In genomic region chr4:102299302-102299701, GRCh38 we compare ENCODE assay signal across 18 cellular contexts. TPM values are rescaled to one million over a fixed set of nuclear protein-coding genes. Genes with fewer than 3 reads are reported as not detected.
DNase-seq lines count a peak whose midpoint lies in the region; ATAC-seq and TF ChIP-seq lines count a peak whose summit lies in the region.
"Had no signal": no experiment of that assay in that cellular context is flagged by ENCODE, and none has a peak within 500 bp of the region (broad histone marks: within the 10 kb centered on the region; RNA-seq: fewer than 3 reads in every experiment).

No MANE protein-coding gene starts in this region.

- peak overlapping the region; percentile 74 for H3K4me2 ChIP-seq in BLaER1
- H3K4me2 ChIP-seq: A549, neural progenitor cell had no signal

- H3K4me3 Mint-ChIP-seq in activated B cell treated with CpG ODN at 0.5 μM for 24 hours, result no peak overlapping the region
- H3K4me3 Mint-ChIP-seq: activated CD4-positive, alpha-beta T cell treated with anti-CD3 and anti-CD28 coated beads for 36 hours; CD4-positive, alpha-beta T cell; endodermal cell; neural progenitor cell had no signal

- peak; percentile 14 for TF ChIP-seq CTCF in activated B cell treated with CpG ODN at 0.5 μM for 24 hours (IDR thresholded peaks at IDR 0.05)
- no peak for TF ChIP-seq CTCF in omental fat pad (IDR thresholded peaks at IDR 0.05)
- no peak for TF ChIP-seq CTCF in vagina (IDR thresholded peaks at IDR 0.05)
- TF ChIP-seq CTCF in foreskin keratinocyte (conservative IDR thresholded peaks at IDR 0.05), result no peak

- no peaks in the 10 kb centered on the region for H3K27me3 ChIP-seq in BLaER1
- H3K27me3 ChIP-seq in vagina, result no peaks in the 10 kb centered on the region
- no peaks in the 10 kb centered on the region for H3K27me3 ChIP-seq in foreskin keratinocyte
- H3K27me3 ChIP-seq: neural progenitor cell had no signal

- DNase-seq in activated B cell treated with CpG ODN at 0.5 μM for 24 hours, result no peak
- DNase-seq in omental fat pad (ENCODE audit: low spot score), result no peak
- no peak for DNase-seq in vagina (ENCODE audit: extremely low spot score in 2 of 2)
- no peak for DNase-seq in foreskin keratinocyte
- no peak for DNase-seq in posterior cingulate gyrus
- DNase-seq: DMS79 treated with DMSO at 0.1 percent for 48 hours; NCI-H1105; NCI-H526 treated with DMSO at 0.1 percent for 48 hours; stimulated activated naive CD8-positive, alpha-beta T cell treated with anti-CD3 and anti-CD28 coated beads, Interleukin-15, Interleukin-2, amounts not matched to agents 100 U/mL and 50 U/mL, for 24 hours; T1000 had no signal

- POLR2A ChIA-PET in activated B cell treated with CpG ODN at 0.5 μM for 24 hours (lab: Charles Lee), result no interaction called here

- H3K27ac ChIP-seq in BLaER1 (peak overlapping the region; percentile 39; the same call in 1 of the 2 replicates), vagina (no peak overlapping the region), foreskin keratinocyte (no peak overlapping the region)
- H3K27ac ChIP-seq: A549, neural progenitor cell had no signal

- no peaks in the 10 kb centered on the region for H3K9me3 Mint-ChIP-seq in activated B cell treated with CpG ODN at 0.5 μM for 24 hours
- H3K9me3 Mint-ChIP-seq: CD4-positive, alpha-beta T cell; endodermal cell; neural progenitor cell had no signal

- peak; percentile 16 for ATAC-seq in GM19395 (IDR thresholded peaks at IDR 0.05; ENCODE audit: unreplicated experiment)
- ATAC-seq in HG03064 (IDR thresholded peaks at IDR 0.05; ENCODE audit: low read depth, unreplicated experiment), result peak; percentile 22
- no peak for ATAC-seq in activated B cell treated with CpG ODN at 0.5 μM for 24 hours (ENCODE audit: low read depth)
- ATAC-seq in omental fat pad (ENCODE audit: low FRiP score), result no peak
- no peak for ATAC-seq in foreskin keratinocyte

- CTCF ChIA-PET in activated B cell treated with CpG ODN at 0.5 μM for 24 hours (lab: Charles Lee), result interaction anchor here (0.9 to 1.4 kb wide), 8 partner anchors 9 to 1162 kb away, joined by 3 to 5 read pairs (median 3); no protein-coding TSS in a partner anchor

- H3K9me3 ChIP-seq in BLaER1 (peaks cover 6% of the 10 kb centered on the region; the same call in 1 of the 2 replicates), vagina (no peaks in the 10 kb centered on the region)
- H3K9me3 ChIP-seq: A549 had no signal

- no peak overlapping the region for H3K27ac Mint-ChIP-seq in activated B cell treated with CpG ODN at 0.5 μM for 24 hours
- H3K27ac Mint-ChIP-seq: activated CD4-positive, alpha-beta T cell treated with anti-CD3 and anti-CD28 coated beads for 36 hours; CD4-positive, alpha-beta T cell; neural progenitor cell had no signal

- H3K4me1 Mint-ChIP-seq in activated B cell treated with CpG ODN at 0.5 μM for 24 hours, result peaks cover 10% of the 10 kb centered on the region

- no peak overlapping the region for H3K4me3 ChIP-seq in BLaER1
- H3K4me3 ChIP-seq in vagina, result no peak overlapping the region
- H3K4me3 ChIP-seq: A549, neural progenitor cell had no signal

- intact Hi-C loops in activated B cell treated with CpG ODN at 0.5 μM for 24 hours (cut with micrococcal nuclease), result loop anchor here (1.0 kb wide), 1 partner anchor 1130 kb away; no protein-coding TSS in a partner anchor
- intact Hi-C loops in vagina (cut with DNase I), result no loop called here
- intact Hi-C loops in posterior cingulate gyrus (cut with DNase I), result no loop called here

- no peak overlapping the region for H3K9ac ChIP-seq in BLaER1
- H3K9ac ChIP-seq: neural progenitor cell had no signal

- H4K20me1 ChIP-seq in BLaER1, result no peaks in the 10 kb centered on the region

- no peak for TF ChIP-seq POLR2A in vagina (IDR thresholded peaks at IDR 0.05)

- H3K36me3 Mint-ChIP-seq in activated B cell treated with CpG ODN at 0.5 μM for 24 hours (ENCODE audit: low read depth), result peaks cover 3% of the 10 kb centered on the region
- H3K36me3 Mint-ChIP-seq: neural progenitor cell had no signal

- no peaks in the 10 kb centered on the region for H3K27me3 Mint-ChIP-seq in activated B cell treated with CpG ODN at 0.5 μM for 24 hours
- H3K27me3 Mint-ChIP-seq: activated CD4-positive, alpha-beta T cell treated with anti-CD3 and anti-CD28 coated beads for 36 hours; CD4-positive, alpha-beta T cell had no signal

- H3K36me3 ChIP-seq in BLaER1 (peaks cover 42% of the 10 kb centered on the region), vagina (no peaks in the 10 kb centered on the region)
- H3K36me3 ChIP-seq: neural progenitor cell had no signal

- H3K4me1 ChIP-seq in BLaER1, result peaks cover 18% of the 10 kb centered on the region
- H3K4me1 ChIP-seq in vagina, result no peaks in the 10 kb centered on the region
- no peaks in the 10 kb centered on the region for H3K4me1 ChIP-seq in foreskin keratinocyte
- H3K4me1 ChIP-seq: A549 had no signal

RNA-seq across cellular contexts. Expression of gene SLC39A8, which starts 46.0 kb away (rescaled TPM):
- 17.9 and 18.1 TPM in 2 replicates for total RNA-seq in activated B cell treated with CpG ODN at 0.5 μM for 24 hours
- 100 to 1,000 TPM in 3 of 4 donors, 1 to 10 TPM in 1; 9.3 to 238 (median 147) TPM for total RNA-seq in omental fat pad
- 27.7 TPM for total RNA-seq in vagina
- 6.5 and 10.2 TPM in 2 replicates for total RNA-seq in foreskin keratinocyte
- 2.8 and 5.7 TPM in 2 replicates for polyA plus RNA-seq in foreskin keratinocyte

Comparison
In these comparisons a context has a peak if more than half of its experiments do, and no peak if none do; other contexts are left out.
1. ATAC-seq: peak in GM19395 (single experiment) and HG03064 (single experiment); none in activated B cell treated with CpG ODN at 0.5 μM for 24 hours (single experiment), omental fat pad (single experiment) and foreskin keratinocyte (single experiment).